9 cellular contexts compared by ENCODE assay signal in genomic region chr5:78649816-78650561, GRCh38. TPM values are rescaled to one million over a fixed set of nuclear protein-coding genes. Genes with fewer than 3 reads are reported as not detected.
DNase-seq lines count a peak whose midpoint lies in the region; ATAC-seq and TF ChIP-seq lines count a peak whose summit lies in the region.
"Had no signal": no experiment of that assay in that cellular context is flagged by ENCODE, and none has a peak within 500 bp of the region (broad histone marks: within the 10 kb centered on the region; RNA-seq: fewer than 3 reads in every experiment).

No MANE protein-coding gene starts in this region.

- DNase-seq in CD4-positive, CD25-positive, alpha-beta regulatory T cell, result no peak
- no peak for DNase-seq in breast epithelium (ENCODE audit: low spot score in 2 of 2)
- no peak for DNase-seq in natural killer cell treated with Interleukin-12 subunit alpha and Interleukin-12 subunit beta and Interleukin-15 and Interleukin-18, amount 100 ng/mL, for 72 hours (ENCODE audit: low spot score)
- no peak for DNase-seq in NCI-H526 treated with DMSO at 0.1 percent for 48 hours (lab: John Stamatoyannopoulos, UW)
- DNase-seq: GF-D8 had no signal

- TF ChIP-seq CTCF in breast epithelium (IDR thresholded peaks at IDR 0.05), result no peak

- H3K4me1 ChIP-seq in CD4-positive, CD25-positive, alpha-beta regulatory T cell (ENCODE audit: control insufficient read depth, insufficient read depth, low read length, poor library complexity, severe bottlenecking), result peaks cover 11% of the 10 kb centered on the region
- H3K4me1 ChIP-seq in HUES6 (ENCODE audit: control insufficient read depth, insufficient read depth, low read length) (peaks cover 22% of the 10 kb centered on the region), breast epithelium (peaks cover 0 to 2% of the 10 kb centered on the region in 2 donors)

- no peak overlapping the region for H3K27ac Mint-ChIP-seq in CD4-positive, CD25-positive, alpha-beta regulatory T cell
- H3K27ac Mint-ChIP-seq in natural killer cell treated with Interleukin-12 subunit alpha and Interleukin-12 subunit beta and Interleukin-15 and Interleukin-18, amount 100 ng/mL, for 72 hours, result no peak overlapping the region

- H3K9ac ChIP-seq in HUES6 (ENCODE audit: low read length), result no peak overlapping the region

- intact Hi-C loops in breast epithelium (cut with DNase I; ENCODE audit: low total_unique reads), result no loop called here

- H3K36me3 ChIP-seq in CD4-positive, CD25-positive, alpha-beta regulatory T cell (ENCODE audit: control insufficient read depth, insufficient read depth, low read length), result no peaks in the 10 kb centered on the region
- H3K36me3 ChIP-seq in HUES6 (ENCODE audit: control insufficient read depth, insufficient read depth, low read length), result no peaks in the 10 kb centered on the region
- no peaks in the 10 kb centered on the region for H3K36me3 ChIP-seq in breast epithelium

- H3K4me3 ChIP-seq in CD4-positive, CD25-positive, alpha-beta regulatory T cell (ENCODE audit: low read depth, low read length), result no peak overlapping the region
- H3K4me3 ChIP-seq in HUES6 (ENCODE audit: low read depth, low read length) (peak overlapping the region; percentile 89), breast epithelium (no peak overlapping the region)

- H3K36me3 Mint-ChIP-seq in CD4-positive, CD25-positive, alpha-beta regulatory T cell, result no peaks in the 10 kb centered on the region
- H3K36me3 Mint-ChIP-seq in natural killer cell treated with Interleukin-12 subunit alpha and Interleukin-12 subunit beta and Interleukin-15 and Interleukin-18, amount 100 ng/mL, for 72 hours, result no peaks in the 10 kb centered on the region

- H3K4me3 Mint-ChIP-seq in CD4-positive, CD25-positive, alpha-beta regulatory T cell, result peak overlapping the region; percentile 36 to 97 (median 78)
- H3K4me3 Mint-ChIP-seq in natural killer cell treated with Interleukin-12 subunit alpha and Interleukin-12 subunit beta and Interleukin-15 and Interleukin-18, amount 100 ng/mL, for 72 hours, result peak overlapping the region; percentile 67

- ATAC-seq in CD4-positive, CD25-positive, alpha-beta regulatory T cell (ENCODE audit: low read depth in 2 of 2), result no peak
- ATAC-seq in natural killer cell treated with Interleukin-12 subunit alpha and Interleukin-12 subunit beta and Interleukin-15 and Interleukin-18, amount 100 ng/mL, for 72 hours, result no peak
- ATAC-seq in GM19455 (IDR thresholded peaks at IDR 0.05; ENCODE audit: unreplicated experiment) (no peak), GM19452 (IDR thresholded peaks at IDR 0.05; ENCODE audit: unreplicated experiment) (no peak), HG03520 (IDR thresholded peaks at IDR 0.05; ENCODE audit: unreplicated experiment) (no peak)

- peaks cover 0 to 16% (median 8%) of the 10 kb centered on the region in 4 donors for H3K4me1 Mint-ChIP-seq in CD4-positive, CD25-positive, alpha-beta regulatory T cell
- H3K4me1 Mint-ChIP-seq in natural killer cell treated with Interleukin-12 subunit alpha and Interleukin-12 subunit beta and Interleukin-15 and Interleukin-18, amount 100 ng/mL, for 72 hours (ENCODE audit: low read depth in 2 of 2), result peaks cover 13 to 16% of the 10 kb centered on the region in 2 donors

- peaks cover 0 to 8% (median 0%) of the 10 kb centered on the region in 7 donors for H3K9me3 Mint-ChIP-seq in CD4-positive, CD25-positive, alpha-beta regulatory T cell
- H3K9me3 Mint-ChIP-seq in natural killer cell treated with Interleukin-12 subunit alpha and Interleukin-12 subunit beta and Interleukin-15 and Interleukin-18, amount 100 ng/mL, for 72 hours, result no peaks in the 10 kb centered on the region

- no peak overlapping the region for H3K27ac ChIP-seq in CD4-positive, CD25-positive, alpha-beta regulatory T cell (ENCODE audit: insufficient read depth, low read length, poor library complexity, severe bottlenecking)
- H3K27ac ChIP-seq in HUES6 (ENCODE audit: low read depth, low read length) (no peak overlapping the region), breast epithelium (peak overlapping the region; percentile 53 to 96)

- H3K9me3 ChIP-seq in CD4-positive, CD25-positive, alpha-beta regulatory T cell (ENCODE audit: control insufficient read depth in 2 of 2, low read length in 2 of 2), result no peaks in the 10 kb centered on the region
- H3K9me3 ChIP-seq in HUES6 (ENCODE audit: control insufficient read depth, insufficient read depth, low read depth, low read length) (no peaks in the 10 kb centered on the region), breast epithelium (no peaks in the 10 kb centered on the region)

- H3K27me3 Mint-ChIP-seq in CD4-positive, CD25-positive, alpha-beta regulatory T cell, result peaks cover 66% of the 10 kb centered on the region
- peaks cover 34 to 61% of the 10 kb centered on the region in 2 donors for H3K27me3 Mint-ChIP-seq in natural killer cell treated with Interleukin-12 subunit alpha and Interleukin-12 subunit beta and Interleukin-15 and Interleukin-18, amount 100 ng/mL, for 72 hours

- H3K27me3 ChIP-seq in CD4-positive, CD25-positive, alpha-beta regulatory T cell (ENCODE audit: control insufficient read depth, insufficient read depth, low read length), result peaks cover 27% of the 10 kb centered on the region
- no peaks in the 10 kb centered on the region for H3K27me3 ChIP-seq in HUES6 (ENCODE audit: control insufficient read depth, insufficient read depth, low read length)
- H3K27me3 ChIP-seq in breast epithelium, result no peaks in the 10 kb centered on the region

- TF ChIP-seq POLR2A in breast epithelium (IDR thresholded peaks at IDR 0.05), result no peak

RNA-seq across cellular contexts. Expression of gene LHFPL2, which starts 1.4 kb away (rescaled TPM):
- 0.47 TPM for total RNA-seq in CD4-positive, CD25-positive, alpha-beta regulatory T cell
- under 1 TPM; 0.11 to 0.42 (median 0.26) TPM for polyA plus RNA-seq in CD4-positive, CD25-positive, alpha-beta regulatory T cell
- 10 to 100 TPM; 36.8 to 61.8 (median 41.3) TPM for total RNA-seq in breast epithelium
- 1 to 10 TPM in 1 of 2 donors, under 1 TPM in 1; 0.45 to 1.8 TPM for total RNA-seq in natural killer cell treated with Interleukin-12 subunit alpha and Interleukin-12 subunit beta and Interleukin-15 and Interleukin-18, amount 100 ng/mL, for 72 hours

Comparison
In these comparisons a context has a peak if more than half of its experiments do, and no peak if none do; other contexts are left out.
1. H3K27ac ChIP-seq: peak in breast epithelium (2 of 2); none in CD4-positive, CD25-positive, alpha-beta regulatory T cell (single experiment) and HUES6 (single experiment).
2. RNA of gene LHFPL2, which starts 1.4 kb away (total RNA-seq): 36.8 to 61.8 TPM in breast epithelium; 0.45 to 1.8 TPM in natural killer cell treated with Interleukin-12 subunit alpha and Interleukin-12 subunit beta and Interleukin-15 and Interleukin-18, amount 100 ng/mL, for 72 hours and 0.47 TPM in CD4-positive, CD25-positive, alpha-beta regulatory T cell (single experiment); every median in the first group is over 10 times any median in the second.